ENCODE assay signal across 8 cellular contexts in the genomic region with DNA sequence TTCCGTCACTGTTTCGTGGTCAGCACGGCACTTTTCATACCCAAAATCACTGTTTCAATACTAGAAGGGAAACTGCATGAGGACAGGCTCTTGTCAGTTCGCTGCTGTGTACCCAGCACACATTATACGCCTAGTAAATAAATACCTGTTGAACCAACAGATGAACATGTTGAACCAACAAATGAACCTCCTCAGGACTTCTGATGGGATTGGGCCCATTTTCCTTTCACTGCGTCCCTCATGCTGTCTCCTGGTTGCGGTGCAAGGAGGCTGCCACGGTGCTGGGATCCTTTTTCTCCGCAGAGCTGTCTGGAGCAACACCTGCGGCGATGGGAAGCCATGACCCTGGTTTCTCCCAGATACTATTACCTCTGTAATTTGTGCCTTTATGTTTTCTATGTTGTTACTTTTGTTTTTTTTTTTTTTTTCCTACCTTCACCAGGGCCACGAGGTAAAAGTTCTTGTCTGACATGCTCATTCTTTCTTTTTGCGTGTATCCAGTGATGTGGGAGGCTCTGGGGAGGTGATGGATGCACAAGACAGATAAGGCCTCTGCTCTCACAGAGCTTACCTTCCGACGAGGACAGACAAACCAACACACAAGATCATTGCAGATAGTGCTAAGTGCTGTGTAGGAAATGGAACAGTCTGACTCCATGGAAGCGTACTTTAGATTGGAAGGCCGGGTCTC. TPM values are rescaled to one million over a fixed set of nuclear protein-coding genes. Genes with fewer than 3 reads are reported as not detected.
A peak's percentile ranks its signal among the peaks of the same experiment; 100 is the strongest.
DNase-seq lines count a peak whose midpoint lies in the region; ATAC-seq, FAIRE-seq and TF ChIP-seq lines count a peak whose summit lies in the region.

No MANE protein-coding gene starts in this region.

- H3K9me3 ChIP-seq in astrocyte (ENCODE audit: insufficient read depth, low read depth, low read length) (no peaks in the 10 kb centered on the region), tibial nerve (peaks cover 0 to 5% (median 0%) of the 10 kb centered on the region in 4 donors)

- FAIRE-seq in astrocyte (lab: Jason Lieb, UNC): no peak

- DNase-seq in activated T-cell treated with anti-CD3 and anti-CD28 coated beads, Interleukin-2, amount 50 U/mL, for 72 hours: no peak
- DNase-seq in activated T-cell treated with anti-CD3 and anti-CD28 coated beads, Interleukin-2, amount 50 U/mL, for 1 hour: no peak
- DNase-seq in astrocyte (ENCODE audit: low read depth) (no peak), lower leg skin (ENCODE audit: low spot score in 2 of 2) (no peak), tibial nerve (ENCODE audit: low spot score in 2 of 2) (no peak), epidermal melanocyte (ENCODE audit: insufficient read length, low spot score) (no peak), SW 1271 (lab: John Stamatoyannopoulos, UW) (no peak), DMS53 treated with DMSO at 0.1 percent for 48 hours (lab: John Stamatoyannopoulos, UW; ENCODE audit: unreplicated experiment) (no peak)

- H3K36me3 ChIP-seq in astrocyte (ENCODE audit: insufficient read depth, low read length): peaks cover 11% of the 10 kb centered on the region
- H3K36me3 ChIP-seq in tibial nerve: no peaks in the 10 kb centered on the region

- no peaks in the 10 kb centered on the region for H3K27me3 Mint-ChIP-seq in activated T-cell treated with anti-CD3 and anti-CD28 coated beads, Interleukin-2, amount 50 U/mL, for 72 hours (ENCODE audit: low read depth)
- H3K27me3 Mint-ChIP-seq in astrocyte (ENCODE audit: low read depth, unreplicated experiment): no peaks in the 10 kb centered on the region

- H3K4me2 ChIP-seq in astrocyte (ENCODE audit: low read length): peak overlapping the region; percentile 95

- H3K27me3 ChIP-seq in astrocyte (ENCODE audit: insufficient read depth, low read length) (no peaks in the 10 kb centered on the region), tibial nerve (no peaks in the 10 kb centered on the region)

- peaks cover 49% of the 10 kb centered on the region for H4K20me1 ChIP-seq in astrocyte (ENCODE audit: insufficient read depth, low read length)

- no peak for ATAC-seq in activated T-cell treated with anti-CD3 and anti-CD28 coated beads, Interleukin-2, amount 50 U/mL, for 72 hours (replicated peaks in 1 of 2)

- TF ChIP-seq POLR2A in lower leg skin (IDR thresholded peaks at IDR 0.05): no peak
- TF ChIP-seq POLR2A in tibial nerve (IDR thresholded peaks at IDR 0.05): no peak

- H3K4me3 ChIP-seq in astrocyte (ENCODE audit: insufficient read depth, low read depth, low read length) (peak overlapping the region; percentile 83), lower leg skin (ENCODE audit: low read depth, poor library complexity, severe bottlenecking) (peak overlapping the region; percentile 85), tibial nerve (peak overlapping the region; percentile 77 to 97 (median 87))

- peaks cover 0 to 2% of the 10 kb centered on the region in 2 donors for H3K9me3 Mint-ChIP-seq in activated T-cell treated with anti-CD3 and anti-CD28 coated beads, Interleukin-2, amount 50 U/mL, for 72 hours
- H3K9me3 Mint-ChIP-seq in astrocyte (ENCODE audit: unreplicated experiment): peaks cover 3% of the 10 kb centered on the region

- H3K36me3 Mint-ChIP-seq in activated T-cell treated with anti-CD3 and anti-CD28 coated beads, Interleukin-2, amount 50 U/mL, for 72 hours (ENCODE audit: insufficient read depth in 2 of 2): peaks cover 20 to 24% of the 10 kb centered on the region in 2 donors
- H3K36me3 Mint-ChIP-seq in astrocyte (ENCODE audit: low read depth, unreplicated experiment): peaks cover 10% of the 10 kb centered on the region

- H3K4me3 Mint-ChIP-seq in activated T-cell treated with anti-CD3 and anti-CD28 coated beads, Interleukin-2, amount 50 U/mL, for 72 hours: peak overlapping the region; percentile 94 to 99
- peak overlapping the region; percentile 96 for H3K4me3 Mint-ChIP-seq in astrocyte (ENCODE audit: unreplicated experiment)

- WGBS in lower leg skin, 2 donors: 70 to 73% methylated on average over 17 of the region's 17 CpGs
- 80 to 84% methylated on average over 17 of the region's 17 CpGs for WGBS in tibial nerve, 2 donors

- H3K9ac ChIP-seq in astrocyte (ENCODE audit: low read length): peak overlapping the region; percentile 98

- peak overlapping the region; percentile 86 for H3K27ac Mint-ChIP-seq in activated T-cell treated with anti-CD3 and anti-CD28 coated beads, Interleukin-2, amount 50 U/mL, for 72 hours
- H3K27ac Mint-ChIP-seq in astrocyte (ENCODE audit: unreplicated experiment): peak overlapping the region; percentile 92

- H2AFZ ChIP-seq in astrocyte (ENCODE audit: low read depth, low read length): peak overlapping the region; percentile 9

- H3K4me1 Mint-ChIP-seq in activated T-cell treated with anti-CD3 and anti-CD28 coated beads, Interleukin-2, amount 50 U/mL, for 72 hours (ENCODE audit: low read depth): peaks cover 57% of the 10 kb centered on the region
- peaks cover 21% of the 10 kb centered on the region for H3K4me1 Mint-ChIP-seq in astrocyte (ENCODE audit: low read depth, unreplicated experiment)

- H3K4me1 ChIP-seq in astrocyte (ENCODE audit: insufficient read depth, low read length) (peaks cover 12% of the 10 kb centered on the region), tibial nerve (peaks cover 0 to 47% (median 18%) of the 10 kb centered on the region in 4 donors)

- no peak for TF ChIP-seq EP300 in tibial nerve (IDR thresholded peaks at IDR 0.05)

- peaks cover 61% of the 10 kb centered on the region for H3K79me2 ChIP-seq in astrocyte (ENCODE audit: insufficient read depth, low read length)

- intact Hi-C loops in lower leg skin (cut with DNase I; ENCODE audit: low total_unique reads): no loop called here

- H3K27ac ChIP-seq in astrocyte (ENCODE audit: low read depth, low read length) (peak overlapping the region; percentile 96), tibial nerve (peak overlapping the region; percentile 85 to 97 (median 96))

- TF ChIP-seq CTCF in astrocyte (IDR thresholded peaks at IDR 0.05; ENCODE audit: insufficient read depth, low read depth, low read length) (no peak), lower leg skin (IDR thresholded peaks at IDR 0.05) (no peak), tibial nerve (IDR thresholded peaks at IDR 0.05) (no peak)

RNA-seq across cellular contexts. Expression of a gene that starts 1.1 kb away (rescaled TPM):
- total RNA-seq in activated T-cell treated with anti-CD3 and anti-CD28 coated beads, Interleukin-2, amount 50 U/mL, for 72 hours: 10 to 100 TPM; 45.8 to 55.3 TPM
- total RNA-seq in astrocyte (57.6 and 61.5 TPM in 2 replicates), lower leg skin (10 to 100 TPM in 3 of 4 donors, 1 to 10 TPM in 1; 9.4 to 13.0 (median 11.0) TPM), tibial nerve (10 to 100 TPM; 20.4 to 28.0 (median 23.6) TPM)
